ENCODE assay signal across 26 cellular contexts in genomic region chr22:19464546-19464945, GRCh38. TPM values are rescaled to one million over a fixed set of nuclear protein-coding genes. Genes with fewer than 3 reads are reported as not detected.
DNase-seq lines count a peak whose midpoint lies in the region; ATAC-seq and TF ChIP-seq lines count a peak whose summit lies in the region.
"Had no signal": no experiment of that assay in that cellular context is flagged by ENCODE, and none has a peak within 500 bp of the region (broad histone marks: within the 10 kb centered on the region; RNA-seq: fewer than 3 reads in every experiment).

No MANE protein-coding gene starts in this region.

- H3K36me3 ChIP-seq in WERI-Rb-1 (peaks cover 53% of the 10 kb centered on the region), neural progenitor cell (no peaks in the 10 kb centered on the region)

- H4K20me1 ChIP-seq in neural progenitor cell (ENCODE audit: low read depth), result peaks cover 15% of the 10 kb centered on the region

- peaks cover 1% of the 10 kb centered on the region for H3K4me1 Mint-ChIP-seq in activated CD4-positive, alpha-beta T cell treated with anti-CD3 and anti-CD28 coated beads, Interleukin-2, amount 10 ng/mL, durations not matched to agents 24 days and 14 days
- H3K4me1 Mint-ChIP-seq in neural progenitor cell, result no peaks in the 10 kb centered on the region

- ATAC-seq in HG02884 (IDR thresholded peaks at IDR 0.05; ENCODE audit: unreplicated experiment), result no peak
- no peak for ATAC-seq in GM18505 (IDR thresholded peaks at IDR 0.05; ENCODE audit: unreplicated experiment)
- ATAC-seq: T-cell had no signal

- H3K27me3 ChIP-seq in WERI-Rb-1 (ENCODE audit: insufficient read depth, low read depth, severe bottlenecking) (no peaks in the 10 kb centered on the region), neural progenitor cell (no peaks in the 10 kb centered on the region)
- H3K27me3 ChIP-seq: brain microvascular endothelial cell, heart left ventricle, neutrophil, sigmoid colon, SJCRH30, stomach, tibial artery had no signal

- H3K27ac Mint-ChIP-seq in activated CD4-positive, alpha-beta T cell treated with anti-CD3 and anti-CD28 coated beads, Interleukin-2, amount 10 ng/mL, durations not matched to agents 24 days and 14 days, result peak overlapping the region; percentile 25
- no peak overlapping the region for H3K27ac Mint-ChIP-seq in neural progenitor cell
- H3K27ac Mint-ChIP-seq: T-cell had no signal

- H3K4me1 ChIP-seq in neural progenitor cell, result no peaks in the 10 kb centered on the region
- H3K4me1 ChIP-seq: prostate gland, sigmoid colon, stomach, tibial artery had no signal

- no peaks in the 10 kb centered on the region for H3K9me3 Mint-ChIP-seq in activated CD4-positive, alpha-beta T cell treated with anti-CD3 and anti-CD28 coated beads, Interleukin-2, amount 10 ng/mL, durations not matched to agents 24 days and 14 days
- H3K9me3 Mint-ChIP-seq in neural progenitor cell, result no peaks in the 10 kb centered on the region
- H3K9me3 Mint-ChIP-seq: CD4-positive, alpha-beta memory T cell; T-cell had no signal

- intact Hi-C loops in activated CD4-positive, alpha-beta T cell treated with anti-CD3 and anti-CD28 coated beads, Interleukin-2, amount 10 ng/mL, durations not matched to agents 24 days and 14 days (cut with micrococcal nuclease), result no loop called here

- no peaks in the 10 kb centered on the region for H3K9me3 ChIP-seq in WERI-Rb-1 (ENCODE audit: severe bottlenecking)
- no peaks in the 10 kb centered on the region for H3K9me3 ChIP-seq in neural progenitor cell (ENCODE audit: low read depth)
- H3K9me3 ChIP-seq: heart left ventricle, neutrophil, prostate gland, sigmoid colon, SJCRH30, stomach, tibial artery had no signal

- H3K4me2 ChIP-seq in neural progenitor cell, result no peak overlapping the region

- TF ChIP-seq CTCF in WERI-Rb-1 (IDR thresholded peaks at IDR 0.05; ENCODE audit: low read depth, low read length) (no peak), neural progenitor cell (IDR thresholded peaks at IDR 0.05) (no peak)

- H3K36me3 Mint-ChIP-seq in activated CD4-positive, alpha-beta T cell treated with anti-CD3 and anti-CD28 coated beads, Interleukin-2, amount 10 ng/mL, durations not matched to agents 24 days and 14 days (ENCODE audit: low read depth), result peaks cover 60% of the 10 kb centered on the region
- peaks cover 13% of the 10 kb centered on the region for H3K36me3 Mint-ChIP-seq in neural progenitor cell

- DNase-seq in activated CD4-positive, alpha-beta T cell treated with anti-CD3 and anti-CD28 coated beads, Interleukin-2, amount 10 ng/mL, durations not matched to agents 24 days and 14 days, result no peak
- DNase-seq in activated CD4-positive, alpha-beta T cell treated with anti-CD3 and anti-CD28 coated beads, Interleukin-2, amount 50 U/mL, for 1 hour, result no peak
- DNase-seq in WERI-Rb-1 (peak; percentile 49), neural progenitor cell (ENCODE audit: low spot score) (peak; percentile 13)
- DNase-seq: activated CD4-positive, alpha-beta T cell treated with anti-CD3 and anti-CD28 coated beads for 1 hour; activated effector memory CD4-positive, alpha-beta T cell treated with anti-CD3 and anti-CD28 coated beads, Interleukin-2, amount 50 U/mL, for 16 hours; brain microvascular endothelial cell; CD4-positive, alpha-beta memory T cell; DMS 273 treated with DMSO at 0.1 percent for 48 hours; effector CD8-positive, alpha-beta T cell; mammary epithelial cell; NCI-H1048; NCI-H187 treated with DMSO at 0.1 percent for 48 hours; NCI-H526; sigmoid colon; stimulated activated CD4-positive, alpha-beta T cell treated with anti-CD3 and anti-CD28 coated beads, Interleukin-15, amount 100 ng/mL, for 24 hours; stomach; T-cell; tibial artery had no signal

- no peaks in the 10 kb centered on the region for H3K27me3 Mint-ChIP-seq in activated CD4-positive, alpha-beta T cell treated with anti-CD3 and anti-CD28 coated beads, Interleukin-2, amount 10 ng/mL, durations not matched to agents 24 days and 14 days
- no peaks in the 10 kb centered on the region for H3K27me3 Mint-ChIP-seq in neural progenitor cell (ENCODE audit: insufficient read depth, low read depth)
- H3K27me3 Mint-ChIP-seq: CD4-positive, alpha-beta memory T cell; T-cell had no signal

- no peaks in the 10 kb centered on the region for H3F3A ChIP-seq in neural progenitor cell (ENCODE audit: low read depth)

- H3K27ac ChIP-seq in WERI-Rb-1 (peak overlapping the region; percentile 59), neural progenitor cell (no peak overlapping the region)
- H3K27ac ChIP-seq: 22Rv1, neutrophil, sigmoid colon, SJCRH30, stomach, tibial artery had no signal

- no peak overlapping the region for H3K4me3 Mint-ChIP-seq in activated CD4-positive, alpha-beta T cell treated with anti-CD3 and anti-CD28 coated beads, Interleukin-2, amount 10 ng/mL, durations not matched to agents 24 days and 14 days
- H3K4me3 Mint-ChIP-seq in neural progenitor cell, result no peak overlapping the region
- H3K4me3 Mint-ChIP-seq: CD4-positive, alpha-beta memory T cell; T-cell had no signal

- no peak overlapping the region for H3K4me3 ChIP-seq in WERI-Rb-1 (ENCODE audit: low read depth, low read length)
- no peak overlapping the region for H3K4me3 ChIP-seq in neural progenitor cell
- H3K4me3 ChIP-seq: heart left ventricle, prostate gland, sigmoid colon, SJCRH30, stomach, tibial artery had no signal

- no peaks in the 10 kb centered on the region for H3K79me2 ChIP-seq in neural progenitor cell (ENCODE audit: low read depth)

- H2AFZ ChIP-seq in neural progenitor cell (replicated peaks), result no peak overlapping the region

- TF ChIP-seq POLR2A in GM18505 (IDR thresholded peaks at IDR 0.05; ENCODE audit: borderline replicate concordance, extremely low read depth, insufficient read depth, insufficient read length), result no peak

- no peak overlapping the region for H3K9ac ChIP-seq in neural progenitor cell

RNA-seq across cellular contexts. Expression of gene UFD1, which starts 14.4 kb away (rescaled TPM):
- 96.2 and 99.9 TPM in 2 replicates for total RNA-seq in activated CD4-positive, alpha-beta T cell treated with anti-CD3 and anti-CD28 coated beads, Interleukin-2, amount 10 ng/mL, durations not matched to agents 24 days and 14 days
- 37.5 and 37.7 TPM in 2 replicates for total RNA-seq in neural progenitor cell (ENCODE audit: low replicate concordance)

RNA-seq across cellular contexts. Expression of gene CDC45, which starts 15.2 kb away (rescaled TPM):
- total RNA-seq in activated CD4-positive, alpha-beta T cell treated with anti-CD3 and anti-CD28 coated beads, Interleukin-2, amount 10 ng/mL, durations not matched to agents 24 days and 14 days, result 121 and 123 TPM in 2 replicates
- total RNA-seq in neural progenitor cell (ENCODE audit: low replicate concordance), result 40.9 and 50.7 TPM in 2 replicates

RNA-seq across cellular contexts. Expression of gene C22orf39, which starts 17.0 kb away (rescaled TPM):
- total RNA-seq in activated CD4-positive, alpha-beta T cell treated with anti-CD3 and anti-CD28 coated beads, Interleukin-2, amount 10 ng/mL, durations not matched to agents 24 days and 14 days, result 25.7 and 28.5 TPM in 2 replicates
- total RNA-seq in neural progenitor cell (ENCODE audit: low replicate concordance), result 49.5 and 57.0 TPM in 2 replicates

RNA-seq across cellular contexts. Expression of gene MRPL40, which starts 32.2 kb away (rescaled TPM):
- 35.2 and 37.6 TPM in 2 replicates for total RNA-seq in activated CD4-positive, alpha-beta T cell treated with anti-CD3 and anti-CD28 coated beads, Interleukin-2, amount 10 ng/mL, durations not matched to agents 24 days and 14 days
- 15.5 and 17.0 TPM in 2 replicates for total RNA-seq in neural progenitor cell (ENCODE audit: low replicate concordance)

RNA-seq across cellular contexts. Expression of gene HIRA, which starts 33.0 kb away (rescaled TPM):
- 42.6 and 45.0 TPM in 2 replicates for total RNA-seq in activated CD4-positive, alpha-beta T cell treated with anti-CD3 and anti-CD28 coated beads, Interleukin-2, amount 10 ng/mL, durations not matched to agents 24 days and 14 days
- total RNA-seq in neural progenitor cell (ENCODE audit: low replicate concordance), result 18.9 and 25.0 TPM in 2 replicates

Comparison
In these comparisons a context has a peak if more than half of its experiments do, and no peak if none do; other contexts are left out.
1. DNase-seq: peak in WERI-Rb-1 (single experiment) and neural progenitor cell (single experiment); none in activated CD4-positive, alpha-beta T cell treated with anti-CD3 and anti-CD28 coated beads, Interleukin-2, amount 10 ng/mL, durations not matched to agents 24 days and 14 days (single experiment) and activated CD4-positive, alpha-beta T cell treated with anti-CD3 and anti-CD28 coated beads, Interleukin-2, amount 50 U/mL, for 1 hour (single experiment).